Comparison of ENCODE assay signal across 1 cellular context in genomic region chr1:243917863-243918565, GRCh38.
TF ChIP-seq lines count a peak whose summit lies in the region.

No MANE protein-coding gene starts in this region.

TF ChIP-seq in GM23338, 12 proteins besides CTCF, POLR2A, EP300 and RAD21 (continued from another document):
- no peak for TF ChIP-seq ZNF462 (CRISPR knock-in tag; IDR thresholded peaks at IDR 0.05)
